23 cellular contexts compared by ENCODE assay signal in genomic region chr4:109846395-109847098, GRCh38. TPM values are rescaled to one million over a fixed set of nuclear protein-coding genes. Genes with fewer than 3 reads are reported as not detected.
DNase-seq lines count a peak whose midpoint lies in the region; ATAC-seq and TF ChIP-seq lines count a peak whose summit lies in the region.
"Had no signal": no experiment of that assay in that cellular context is flagged by ENCODE, and none has a peak within 500 bp of the region (broad histone marks: within the 10 kb centered on the region; RNA-seq: fewer than 3 reads in every experiment).

No MANE protein-coding gene starts in this region.

- H3K36me3 Mint-ChIP-seq in endothelial cell (ENCODE audit: low read depth, unreplicated experiment) (no peaks in the 10 kb centered on the region), type B pancreatic cell (no peaks in the 10 kb centered on the region)

- H3K27ac ChIP-seq in A673 (ENCODE audit: low read depth, low read length, poor library complexity, severe bottlenecking), result no peak overlapping the region
- H3K27ac ChIP-seq in mesodermal cell (ENCODE audit: low read depth, low read length, severe bottlenecking), result peak overlapping the region; percentile 32
- H3K27ac ChIP-seq in body of pancreas, result no peak overlapping the region
- H3K27ac ChIP-seq in right cardiac atrium (ENCODE audit: low read length), result no peak overlapping the region
- H3K27ac ChIP-seq: A549, BLaER1 had no signal

- no peak for TF ChIP-seq POLR2A in body of pancreas (IDR thresholded peaks at IDR 0.05)

- H3K36me3 ChIP-seq in A673 (ENCODE audit: insufficient read depth, low read length, poor library complexity, severe bottlenecking), result no peaks in the 10 kb centered on the region
- no peaks in the 10 kb centered on the region for H3K36me3 ChIP-seq in mesodermal cell (ENCODE audit: control insufficient read depth, insufficient read depth, low read length)
- H3K36me3 ChIP-seq in body of pancreas (replicated peaks in 1 of 2; ENCODE audit: insufficient read depth in 1 of 2, low read depth in 2 of 2), result no peaks in the 10 kb centered on the region
- H3K36me3 ChIP-seq: BLaER1 had no signal

- ATAC-seq in body of pancreas (no peak), right cardiac atrium (no peak), GM18511 (IDR thresholded peaks at IDR 0.05; ENCODE audit: unreplicated experiment) (no peak)
- ATAC-seq: A549, Right ventricle myocardium inferior had no signal

- no peaks in the 10 kb centered on the region for H3K9me3 Mint-ChIP-seq in endothelial cell (ENCODE audit: unreplicated experiment)
- no peaks in the 10 kb centered on the region for H3K9me3 Mint-ChIP-seq in type B pancreatic cell
- H3K9me3 Mint-ChIP-seq: CD8-positive, alpha-beta memory T cell had no signal

- H3K9me3 ChIP-seq in A673 (ENCODE audit: low read depth, low read length, poor library complexity, severe bottlenecking), result no peaks in the 10 kb centered on the region
- H3K9me3 ChIP-seq in mesodermal cell (ENCODE audit: control insufficient read depth, low read length), result no peaks in the 10 kb centered on the region
- H3K9me3 ChIP-seq in body of pancreas, result no peaks in the 10 kb centered on the region
- H3K9me3 ChIP-seq in right cardiac atrium (ENCODE audit: control insufficient read depth, low read length), result no peaks in the 10 kb centered on the region
- H3K9me3 ChIP-seq: A549, BLaER1 had no signal

- H3K27ac Mint-ChIP-seq in endothelial cell (ENCODE audit: unreplicated experiment) (peak overlapping the region; percentile 84), type B pancreatic cell (no peak overlapping the region)

- H3K4me3 ChIP-seq in A673 (ENCODE audit: low read depth, low read length, poor library complexity, severe bottlenecking), result no peak overlapping the region
- H3K4me3 ChIP-seq in mesodermal cell (ENCODE audit: extremely low read depth, insufficient read depth, low read length, poor library complexity, severe bottlenecking), result no peak overlapping the region
- H3K4me3 ChIP-seq in body of pancreas, result no peak overlapping the region
- no peak overlapping the region for H3K4me3 ChIP-seq in right cardiac atrium (ENCODE audit: low read length)
- H3K4me3 ChIP-seq: A549, BLaER1 had no signal

- CTCF ChIA-PET in A673 (lab: Charles Lee), result no interaction called here

- WGBS in mesodermal cell (ENCODE audit: insufficient coverage in 2 of 2), 2 experiments, result 66 to 68% methylated on average over 3 to 5 of the region's 6 CpGs
- 20 to 30% methylated on average over 6 of the region's 6 CpGs for WGBS in body of pancreas, 2 donors
- 32% methylated on average over 6 of the region's 6 CpGs for WGBS in right cardiac atrium

- no TSS peak for BruUV-seq in A673 (replicated peaks; lab: Mats Ljungman, UMichigan)

- H3K27me3 Mint-ChIP-seq in endothelial cell (ENCODE audit: unreplicated experiment), result no peaks in the 10 kb centered on the region
- no peaks in the 10 kb centered on the region for H3K27me3 Mint-ChIP-seq in type B pancreatic cell
- H3K27me3 Mint-ChIP-seq: CD8-positive, alpha-beta memory T cell had no signal

- H3K4me1 ChIP-seq in A673 (ENCODE audit: insufficient read depth, low read length, poor library complexity, severe bottlenecking) (peaks cover 3% of the 10 kb centered on the region), mesodermal cell (ENCODE audit: control insufficient read depth, insufficient read depth, low read length, poor library complexity, severe bottlenecking) (no peaks in the 10 kb centered on the region), body of pancreas (peaks cover 42% of the 10 kb centered on the region), right cardiac atrium (ENCODE audit: control insufficient read depth, insufficient read depth, low read length) (no peaks in the 10 kb centered on the region)
- H3K4me1 ChIP-seq: A549, BLaER1 had no signal

- no peaks in the 10 kb centered on the region for H3K27me3 ChIP-seq in A673 (replicated peaks; ENCODE audit: insufficient read depth, low read depth, low read length, poor library complexity)
- H3K27me3 ChIP-seq in body of pancreas, result no peaks in the 10 kb centered on the region
- H3K27me3 ChIP-seq in right cardiac atrium (ENCODE audit: control insufficient read depth, insufficient read depth), result no peaks in the 10 kb centered on the region
- H3K27me3 ChIP-seq: BLaER1 had no signal

- no peak overlapping the region for H3K4me3 Mint-ChIP-seq in endothelial cell (ENCODE audit: unreplicated experiment)
- no peak overlapping the region for H3K4me3 Mint-ChIP-seq in type B pancreatic cell
- H3K4me3 Mint-ChIP-seq: CD8-positive, alpha-beta memory T cell had no signal

- intact Hi-C loops in A673 (cut with micrococcal nuclease; ENCODE audit: unreplicated experiment), result no loop called here
- intact Hi-C loops in body of pancreas (cut with DNase I), result no loop called here
- intact Hi-C loops in right cardiac atrium (cut with DNase I), result no loop called here

- POLR2A ChIA-PET in A673 (lab: Charles Lee; ENCODE audit: low non-redundant PET), result no interaction called here

- TF ChIP-seq CTCF in A673 (conservative IDR thresholded peaks at IDR 0.05; ENCODE audit: low read depth, low read length), result no peak
- TF ChIP-seq CTCF in endothelial cell (IDR thresholded peaks at IDR 0.05; ENCODE audit: unreplicated experiment), result no peak
- TF ChIP-seq CTCF in type B pancreatic cell (conservative IDR thresholded peaks at IDR 0.05), result no peak
- TF ChIP-seq CTCF in body of pancreas (IDR thresholded peaks at IDR 0.05), result no peak

- DNase-seq in A673 (ENCODE audit: low spot score) (peak; percentile 17), LoVo (ENCODE audit: low spot score) (peak; percentile 4), endothelial cell (ENCODE audit: low spot score) (no peak), type B pancreatic cell (ENCODE audit: extremely low spot score, unreplicated experiment) (no peak), body of pancreas (no peak), right cardiac atrium (no peak)
- DNase-seq: CD8-positive, alpha-beta memory T cell; DMS79 treated with DMSO at 0.1 percent for 48 hours; HCEC 1CT; IMR-90; NCI-H1436; NCI-H1930; NCI-H446; NCI-H526 treated with DMSO at 0.1 percent for 48 hours had no signal

- H3K4me1 Mint-ChIP-seq in endothelial cell (ENCODE audit: unreplicated experiment) (peaks cover 20% of the 10 kb centered on the region), type B pancreatic cell (ENCODE audit: unreplicated experiment) (no peaks in the 10 kb centered on the region)
- H3K4me1 Mint-ChIP-seq: CD8-positive, alpha-beta memory T cell had no signal

RNA-seq across cellular contexts. Expression of gene LRIT3, which starts 1.4 kb away (rescaled TPM):
- total RNA-seq in A673 (2021) (0.26 and 0.33 TPM in 2 replicates), endothelial cell (ENCODE audit: unreplicated experiment) (0.95 TPM), type B pancreatic cell (ENCODE audit: low replicate concordance) (0.27 TPM in 1 of 2 replicates, not detected in the other), body of pancreas (under 1 TPM in 1 of 2 donors, not detected in 1; 0.26 TPM), right cardiac atrium (under 1 TPM; 0.06 to 0.14 (median 0.10) TPM)
- 0.11 TPM for polyA plus RNA-seq in mesodermal cell (2013, experiment 1 of 2)
- polyA plus RNA-seq in mesodermal cell (2013, experiment 2 of 2), result 0.10 TPM
- polyA plus RNA-seq in right cardiac atrium, result 0.07 TPM
- total RNA-seq: G401, IMR-90, Right ventricle myocardium inferior, SK-MEL-5 had no signal
- polyA plus RNA-seq: CD8-positive, alpha-beta memory T cell had no signal

RNA-seq across cellular contexts. Expression of gene RRH, which starts 18.8 kb away (rescaled TPM):
- 0.28 and 0.47 TPM in 2 replicates for total RNA-seq in A673 (2021)
- total RNA-seq in endothelial cell (ENCODE audit: unreplicated experiment), result not detected
- not detected for polyA plus RNA-seq in mesodermal cell (2013, experiment 1 of 2)
- polyA plus RNA-seq in mesodermal cell (2013, experiment 2 of 2), result not detected
- 0.41 TPM in 1 of 2 replicates, not detected in the other for total RNA-seq in type B pancreatic cell (ENCODE audit: low replicate concordance)
- total RNA-seq in body of pancreas, result not detected
- total RNA-seq in right cardiac atrium, result under 1 TPM in 2 of 4 donors, not detected in 2; 0.21 to 0.23 TPM
- polyA plus RNA-seq in right cardiac atrium, result not detected
- total RNA-seq: G401, IMR-90, MCF 10A, Right ventricle myocardium inferior, SK-MEL-5 had no signal
- polyA plus RNA-seq: CD8-positive, alpha-beta memory T cell had no signal

RNA-seq across cellular contexts. Expression of gene GAR1, which starts 31.0 kb away (rescaled TPM):
- total RNA-seq in A673 (2021), result 56.0 and 67.6 TPM in 2 replicates
- total RNA-seq in endothelial cell (ENCODE audit: unreplicated experiment), result 34.4 TPM
- 23.0 TPM for polyA plus RNA-seq in mesodermal cell (2013, experiment 1 of 2)
- 25.3 TPM for polyA plus RNA-seq in mesodermal cell (2013, experiment 2 of 2)
- total RNA-seq in type B pancreatic cell (ENCODE audit: low replicate concordance), result 27.9 and 44.7 TPM in 2 replicates
- 1 to 10 TPM; 2.6 to 4.9 TPM for total RNA-seq in body of pancreas
- total RNA-seq in right cardiac atrium, result 10 to 100 TPM in 2 of 4 donors, 1 to 10 TPM in 2; 6.5 to 10.1 (median 8.7) TPM
- polyA plus RNA-seq in right cardiac atrium, result 13.6 TPM

RNA-seq across cellular contexts. Expression of gene CFI, which starts 44.7 kb away (rescaled TPM):
- 0.86 and 1.6 TPM in 2 replicates for total RNA-seq in A673 (2021)
- total RNA-seq in endothelial cell (ENCODE audit: unreplicated experiment), result 2.6 TPM
- not detected for polyA plus RNA-seq in mesodermal cell (2013, experiment 1 of 2)
- not detected for polyA plus RNA-seq in mesodermal cell (2013, experiment 2 of 2)
- 15.4 and 24.0 TPM in 2 replicates for total RNA-seq in type B pancreatic cell (ENCODE audit: low replicate concordance)
- total RNA-seq in body of pancreas, result 10 to 100 TPM; 15.8 to 31.6 TPM
- 10 to 100 TPM; 14.8 to 19.5 (median 18.5) TPM for total RNA-seq in right cardiac atrium
- polyA plus RNA-seq in right cardiac atrium, result 15.0 TPM
- total RNA-seq: G401, OCI-LY7 had no signal
- polyA plus RNA-seq: CD8-positive, alpha-beta memory T cell had no signal

Comparison
In these comparisons a context has a peak if more than half of its experiments do, and no peak if none do; other contexts are left out.
1. DNase-seq: peak in A673 (single experiment) and LoVo (single experiment); none in endothelial cell (single experiment), type B pancreatic cell (single experiment), body of pancreas (0 of 4) and right cardiac atrium (0 of 3).